In genomic region chr17:48107137-48108055, GRCh38 we compare ENCODE assay signal across 8 cellular contexts. TPM values are rescaled to one million over a fixed set of nuclear protein-coding genes. Genes with fewer than 3 reads are reported as not detected.
DNase-seq lines count a peak whose midpoint lies in the region; ATAC-seq, FAIRE-seq and TF ChIP-seq lines count a peak whose summit lies in the region.

TSS of gene SNX11 (plus strand) at chr17:48107766. CDS start at chr17:48112044, 4,278 bp downstream.

- H3K4me3 ChIP-seq in keratinocyte (ENCODE audit: control insufficient read depth in 2 of 3, extremely low read depth in 1 of 3, insufficient read depth in 2 of 3, low read depth in 1 of 3, low read length in 3 of 3): peak within 1 kb of the TSS; percentile 78 to 99 (median 97)

- H3K4me2 ChIP-seq in keratinocyte (ENCODE audit: control insufficient read depth, extremely low read depth, insufficient read depth, low read depth, low read length): peak within 1 kb of the TSS; percentile 92

- peaks cover 59% of the 10 kb centered on the region for H3K4me1 Mint-ChIP-seq in central memory CD8-positive, alpha-beta T cell

- no peaks in the 10 kb centered on the region for H3K27me3 Mint-ChIP-seq in central memory CD8-positive, alpha-beta T cell

- H3K27me3 ChIP-seq in keratinocyte (ENCODE audit: control insufficient read depth, extremely low read depth, insufficient read depth, low read length): no peaks in the 10 kb centered on the region

- FAIRE-seq in keratinocyte (lab: Jason Lieb, UNC): no peak

- DNase-seq in Ammon's horn (ENCODE audit: low spot score) (peak; percentile 96), NCI-H446 treated with DMSO at 0.1 percent for 48 hours (lab: John Stamatoyannopoulos, UW) (peak; percentile 77), keratinocyte (ENCODE audit: low read depth, low spot score) (peak; percentile 57)
- DNase-seq in central memory CD8-positive, alpha-beta T cell (ENCODE audit: low spot score in 2 of 2): peak; percentile 79 to 82
- peak; percentile 97 for DNase-seq in stimulated activated CD4-positive, alpha-beta T cell treated with anti-CD3 and anti-CD28 coated beads, Interleukin-15, amount 100 ng/mL, for 24 hours

- H3K9me1 ChIP-seq in keratinocyte (ENCODE audit: control insufficient read depth, extremely low read depth, insufficient read depth, low read length): no peaks in the 10 kb centered on the region

- dilution Hi-C loops in keratinocyte (cut with MboI; ENCODE audit: extremely low pct_ligation_motif_present, low sequenced_read_pairs): no loop called here

- peak in 1 of 3 experiments; percentile 42 for TF ChIP-seq CTCF in keratinocyte (optimal IDR thresholded peaks at IDR 0.05 in 1 of 3, IDR thresholded peaks at IDR 0.05 in 1 of 3, conservative IDR thresholded peaks at IDR 0.05 in 1 of 3; ENCODE audit: extremely low read depth in 1 of 3, insufficient read depth in 2 of 3, low read length in 3 of 3)

- H3K9me3 Mint-ChIP-seq in central memory CD8-positive, alpha-beta T cell: no peaks in the 10 kb centered on the region

- H3K9me3 ChIP-seq in keratinocyte (ENCODE audit: control insufficient read depth, low read depth, low read length): no peaks in the 10 kb centered on the region

- peaks cover 44% of the 10 kb centered on the region for H3K79me2 ChIP-seq in keratinocyte (ENCODE audit: control insufficient read depth, insufficient read depth, low read length)

- H3K36me3 ChIP-seq in keratinocyte (ENCODE audit: control insufficient read depth in 2 of 2, extremely low read depth in 1 of 2, insufficient read depth in 2 of 2, low read length in 2 of 2): peaks cover 0 to 7% of the 10 kb centered on the region in 2 experiments

- ATAC-seq in GM19043 (IDR thresholded peaks at IDR 0.05; ENCODE audit: low read depth, unreplicated experiment): peak; percentile 80
- ATAC-seq in HG03354 (IDR thresholded peaks at IDR 0.05; ENCODE audit: poor library complexity, severe bottlenecking, unreplicated experiment): peak; percentile 82
- ATAC-seq in activated CD4-positive, CD25-positive, alpha-beta regulatory T cell treated with anti-CD3 and anti-CD28 coated beads, Interleukin-2, amount 50 U/mL, for 24 hours: peak; percentile 91 to 92
- ATAC-seq in central memory CD8-positive, alpha-beta T cell (replicated peaks; ENCODE audit: extremely low read depth, poor library complexity, severe bottlenecking): peak; percentile 90

- H3K36me3 Mint-ChIP-seq in central memory CD8-positive, alpha-beta T cell (ENCODE audit: insufficient read depth): peaks cover 19% of the 10 kb centered on the region

- peak within 1 kb of the TSS; percentile 92 for H3K27ac ChIP-seq in keratinocyte (ENCODE audit: control insufficient read depth, insufficient read depth, low read length)

- H3K27ac Mint-ChIP-seq in central memory CD8-positive, alpha-beta T cell (ENCODE audit: low read depth): peak within 1 kb of the TSS; percentile 85

- peak within 1 kb of the TSS; percentile 95 for H3K9ac ChIP-seq in keratinocyte (ENCODE audit: control insufficient read depth, extremely low read depth, insufficient read depth, low read length)

- no peaks in the 10 kb centered on the region for H3K4me1 ChIP-seq in keratinocyte (ENCODE audit: control insufficient read depth, extremely low read depth, insufficient read depth, low read length)

- H4K20me1 ChIP-seq in keratinocyte (ENCODE audit: control insufficient read depth, extremely low read depth, insufficient read depth, low read length): no peaks in the 10 kb centered on the region

- peak within 1 kb of the TSS; percentile 89 for H3K4me3 Mint-ChIP-seq in central memory CD8-positive, alpha-beta T cell

- peak within 1 kb of the TSS; percentile 100 for H2AFZ ChIP-seq in keratinocyte (ENCODE audit: control insufficient read depth, low read length)

RNA-seq across cellular contexts. Expression of gene SNX11, which starts in this region (rescaled TPM):
- polyA plus RNA-seq in keratinocyte: 20.8 to 23.9 TPM (median 21.0 TPM) in 3 replicates
- polyA plus RNA-seq in keratinocyte (2011; ENCODE audit: low read depth): 3.6 TPM
- 16.1 and 19.0 TPM in 2 replicates for polyA plus RNA-seq in keratinocyte (2011; cell fraction: cytosol; rRNA removed)
- polyA plus RNA-seq in keratinocyte (2011; cell fraction: nucleus; rRNA removed): 20.9 and 21.5 TPM in 2 replicates
- 16.2 and 19.5 TPM in 2 replicates for polyA plus RNA-seq in keratinocyte (2012; ENCODE audit: low replicate concordance)
- polyA minus RNA-seq in keratinocyte: 14.6 to 23.8 TPM (median 16.5 TPM) in 3 replicates
- polyA minus RNA-seq in keratinocyte (2011; cell fraction: cytosol; rRNA and poly(A)+ RNA removed): 12.7 TPM
- 8.5 and 13.4 TPM in 2 replicates for polyA minus RNA-seq in keratinocyte (2011; cell fraction: nucleus; rRNA and poly(A)+ RNA removed)

Comparison
In these comparisons a context has a peak if more than half of its experiments do, and no peak if none do; other contexts are left out.
1. Peak in every context shown above with its lines: DNase-seq, ATAC-seq, H3K4me3 ChIP-seq and H3K27ac ChIP-seq.